8 cellular contexts compared by ENCODE assay signal in genomic region chr4:40309250-40309774, GRCh38. TPM values are rescaled to one million over a fixed set of nuclear protein-coding genes. Genes with fewer than 3 reads are reported as not detected.
DNase-seq lines count a peak whose midpoint lies in the region; ATAC-seq lines count a peak whose summit lies in the region.

No MANE protein-coding gene starts in this region.

- ATAC-seq in GM18520 (IDR thresholded peaks at IDR 0.05; ENCODE audit: unreplicated experiment) (peak; percentile 21), HG03442 (IDR thresholded peaks at IDR 0.05; ENCODE audit: unreplicated experiment) (peak; percentile 28), memory B cell (ENCODE audit: low read depth) (peak; percentile 28)

- H3K4me1 Mint-ChIP-seq in memory B cell: peaks cover 47% of the 10 kb centered on the region

- H3K27me3 Mint-ChIP-seq in memory B cell: no peaks in the 10 kb centered on the region

- peak; percentile 82 to 94 for DNase-seq in activated CD4-positive, alpha-beta T cell treated with anti-CD3 and anti-CD28 coated beads for 24 hours (ENCODE audit: low read depth in 2 of 2)
- DNase-seq in dermis microvascular lymphatic vessel endothelial cell (ENCODE audit: low read depth in 2 of 2): peak; percentile 65 to 84
- peak; percentile 85 to 89 for DNase-seq in memory B cell (ENCODE audit: low spot score in 2 of 2)
- peak; percentile 73 to 88 for DNase-seq in stimulated activated CD8-positive, alpha-beta memory T cell treated with anti-CD3 and anti-CD28 coated beads, Interleukin-2, amount 100 ng/mL, for 1 hour (ENCODE audit: low read depth in 2 of 2)
- DNase-seq in DMS 273 treated with DMSO at 0.1 percent for 48 hours (lab: John Stamatoyannopoulos, UW): no peak
- no peak for DNase-seq in GF-D8 (lab: John Stamatoyannopoulos, UW)

- H3K9me3 Mint-ChIP-seq in memory B cell: no peaks in the 10 kb centered on the region

- H3K27ac Mint-ChIP-seq in memory B cell: peak overlapping the region; percentile 100

- peak overlapping the region; percentile 46 for H3K4me3 Mint-ChIP-seq in memory B cell

- H3K36me3 Mint-ChIP-seq in memory B cell: peaks cover 2% of the 10 kb centered on the region

RNA-seq across cellular contexts. Expression of gene CHRNA9, which starts 25.8 kb away (rescaled TPM):
- not detected in 2 replicates for total RNA-seq in dermis microvascular lymphatic vessel endothelial cell

Comparison
In these comparisons a context has a peak if more than half of its experiments do, and no peak if none do; other contexts are left out.
1. DNase-seq: peak in activated CD4-positive, alpha-beta T cell treated with anti-CD3 and anti-CD28 coated beads for 24 hours (2 of 2), dermis microvascular lymphatic vessel endothelial cell (2 of 2), memory B cell (2 of 2) and stimulated activated CD8-positive, alpha-beta memory T cell treated with anti-CD3 and anti-CD28 coated beads, Interleukin-2, amount 100 ng/mL, for 1 hour (2 of 2); none in DMS 273 treated with DMSO at 0.1 percent for 48 hours (single experiment) and GF-D8 (single experiment).
2. Peak in every context shown above with its lines, with median percentiles within 50 percentile points of each other: ATAC-seq.